9 cellular contexts compared by ENCODE assay signal in genomic region chr11:128291043-128291442, GRCh38.
A peak's percentile ranks its signal among the peaks of the same experiment; 100 is the strongest.
DNase-seq lines count a peak whose midpoint lies in the region; ATAC-seq, FAIRE-seq and TF ChIP-seq lines count a peak whose summit lies in the region.
"Had no signal": no experiment of that assay in that cellular context is flagged by ENCODE, and none has a peak within 500 bp of the region (broad histone marks: within the 10 kb centered on the region; RNA-seq: fewer than 3 reads in every experiment).

No MANE protein-coding gene starts in this region.

- H3K27ac ChIP-seq in CD4-positive, alpha-beta T cell (ENCODE audit: low read depth, low read length), result peak overlapping the region; percentile 95

- no peak for TF ChIP-seq CTCF in CD4-positive, alpha-beta T cell (IDR thresholded peaks at IDR 0.05)
- no peak for TF ChIP-seq CTCF in GM12865 (IDR thresholded peaks at IDR 0.05; ENCODE audit: insufficient read depth, low read depth, low read length, missing control alignments)

- no peaks in the 10 kb centered on the region for H3K36me3 ChIP-seq in mucosa of stomach (ENCODE audit: control insufficient read depth, insufficient read depth, low read length)

- DNase-seq in CD4-positive, alpha-beta T cell, result no peak
- DNase-seq in GM12865 (ENCODE audit: low read depth) (peak; percentile 24), H54 (ENCODE audit: insufficient read length, low spot score) (no peak), mucosa of gallbladder (ENCODE audit: low spot score) (no peak), NCI-H446 (lab: John Stamatoyannopoulos, UW) (no peak)
- DNase-seq in activated naive CD4-positive, alpha-beta T cell treated with anti-CD3 and anti-CD28 coated beads, Interleukin-2, amount 50 U/mL, for 72 hours (ENCODE audit: low spot score in 2 of 2), result no peak
- DNase-seq: NCI-H2171 treated with DMSO at 0.1 percent for 48 hours had no signal

- no peak for FAIRE-seq in H54 (lab: Jason Lieb, UNC)

- CTCF ChIA-PET in CD4-positive, alpha-beta T cell (lab: Charles Lee), result interaction anchor here (0.9 to 4.7 kb wide), 22 partner anchors 10 to 467 kb away, joined by 3 to 51 read pairs (median 7); no protein-coding TSS in a partner anchor

- no peaks in the 10 kb centered on the region for H3K27me3 Mint-ChIP-seq in CD4-positive, alpha-beta T cell

- peaks cover 4% of the 10 kb centered on the region for H3K9me3 Mint-ChIP-seq in CD4-positive, alpha-beta T cell
- peaks cover 5 to 11% of the 10 kb centered on the region in 2 donors for H3K9me3 Mint-ChIP-seq in activated naive CD4-positive, alpha-beta T cell treated with anti-CD3 and anti-CD28 coated beads, Interleukin-2, amount 50 U/mL, for 72 hours

- peaks cover 56% of the 10 kb centered on the region for H3K4me1 ChIP-seq in mucosa of stomach (ENCODE audit: control insufficient read depth, insufficient read depth, low read length)

- no peaks in the 10 kb centered on the region for H3K27me3 ChIP-seq in CD4-positive, alpha-beta T cell (ENCODE audit: control insufficient read depth, insufficient read depth, low read length)
- H3K27me3 ChIP-seq in mucosa of stomach (ENCODE audit: control insufficient read depth, insufficient read depth, low read length), result no peaks in the 10 kb centered on the region

- no peak for ATAC-seq in CD4-positive, alpha-beta T cell (ENCODE audit: poor library complexity)
- ATAC-seq in activated naive CD4-positive, alpha-beta T cell treated with anti-CD3 and anti-CD28 coated beads, Interleukin-2, amount 50 U/mL, for 72 hours, result no peak
- ATAC-seq in HG02870 (IDR thresholded peaks at IDR 0.05; ENCODE audit: unreplicated experiment), result no peak

- peak overlapping the region; percentile 90 for H3K4me3 Mint-ChIP-seq in CD4-positive, alpha-beta T cell

- H3K9ac ChIP-seq in mucosa of stomach (ENCODE audit: low read length), result peak overlapping the region; percentile 8

- intact Hi-C loops in CD4-positive, alpha-beta T cell (cut with DNase I, micrococcal nuclease), result loop anchor here (2.0 to 5.0 kb wide), 7 partner anchors 36 to 466 kb away; no protein-coding TSS in a partner anchor

- H3K4me3 ChIP-seq in GM12865 (ENCODE audit: low read depth, low read length) (peak overlapping the region; percentile 57), mucosa of stomach (ENCODE audit: low read length) (no peak overlapping the region)

- H3K4me1 Mint-ChIP-seq in CD4-positive, alpha-beta T cell (ENCODE audit: low read depth), result peaks cover 98% of the 10 kb centered on the region

- H3K27ac Mint-ChIP-seq in CD4-positive, alpha-beta T cell, result peak overlapping the region; percentile 100
- H3K27ac Mint-ChIP-seq in activated naive CD4-positive, alpha-beta T cell treated with anti-CD3 and anti-CD28 coated beads, Interleukin-2, amount 50 U/mL, for 72 hours, result peak overlapping the region; percentile 98

- TF ChIP-seq POLR2A in H54 (IDR thresholded peaks at IDR 0.05; ENCODE audit: low read depth, low read length), result no peak

- POLR2A ChIA-PET in CD4-positive, alpha-beta T cell (lab: Charles Lee), result interaction anchor here (0.9 to 11.8 kb wide), 24 partner anchors 10 to 539 kb away, joined by 3 to 212 read pairs (median 11); no protein-coding TSS in a partner anchor

- H3K36me3 Mint-ChIP-seq in CD4-positive, alpha-beta T cell (ENCODE audit: low read depth), result peaks cover 25% of the 10 kb centered on the region
- peaks cover 37 to 46% of the 10 kb centered on the region in 2 donors for H3K36me3 Mint-ChIP-seq in activated naive CD4-positive, alpha-beta T cell treated with anti-CD3 and anti-CD28 coated beads, Interleukin-2, amount 50 U/mL, for 72 hours

- no peaks in the 10 kb centered on the region for H3K9me3 ChIP-seq in CD4-positive, alpha-beta T cell (ENCODE audit: control insufficient read depth, low read length)
- no peaks in the 10 kb centered on the region for H3K9me3 ChIP-seq in mucosa of stomach (ENCODE audit: control insufficient read depth, low read length)
